Comparison of ENCODE assay signal across 24 cellular contexts in genomic region chr11:59192446-59193020, GRCh38. TPM values are rescaled to one million over a fixed set of nuclear protein-coding genes. Genes with fewer than 3 reads are reported as not detected.
"Had no signal": no experiment of that assay in that cellular context is flagged by ENCODE, and none has a peak within 500 bp of the region (broad histone marks: within the 10 kb centered on the region; RNA-seq: fewer than 3 reads in every experiment).

No MANE protein-coding gene starts in this region.

- H3K27me3 ChIP-seq: SJSA1 had no signal

- DNase-seq: KBM-7, MV-4-11, NCI-H1048, NCI-H1105, NCI-H1417, NCI-H1436 treated with DMSO at 0.1 percent for 48 hours, NCI-H1694, NCI-H187 treated with DMSO at 0.1 percent for 48 hours, NCI-H2029 treated with DMSO at 0.1 percent for 48 hours, NCI-H2171, NCI-H226, NCI-H446, NCI-H510A, NCI-H524 treated with DMSO at 0.1 percent for 48 hours, NCI-H69, NCI-H774, Right ventricle myocardium superior, RPMI8226, SIG-M5 had no signal

- H3K4me3 ChIP-seq: SJSA1, SK-N-MC had no signal

- H3K9me3 ChIP-seq: SJSA1 had no signal

- H3K27ac ChIP-seq: HL-60, SJSA1, SK-N-MC had no signal

RNA-seq across cellular contexts. Expression of gene MPEG1, which starts 20.2 kb away (rescaled TPM):
- total RNA-seq: LHCN-M2, MCF 10A, SJSA1 had no signal
